ENCODE assay signal across 10 cellular contexts in genomic region chr1:93579891-93580290, GRCh38.
DNase-seq lines count a peak whose midpoint lies in the region; ATAC-seq and TF ChIP-seq lines count a peak whose summit lies in the region.
"Had no signal": no experiment of that assay in that cellular context is flagged by ENCODE, and none has a peak within 500 bp of the region (broad histone marks: within the 10 kb centered on the region; RNA-seq: fewer than 3 reads in every experiment).

No MANE protein-coding gene starts in this region.

- H3K4me1 Mint-ChIP-seq in MCF 10A (ENCODE audit: insufficient read depth, unreplicated experiment): peaks cover 16% of the 10 kb centered on the region

- H3K4me3 Mint-ChIP-seq in MCF 10A (ENCODE audit: unreplicated experiment): no peak overlapping the region

- intact Hi-C loops in HCT116 (cut with micrococcal nuclease) (no loop called here), MCF 10A (cut with micrococcal nuclease) (no loop called here)

- H3K9me3 Mint-ChIP-seq in MCF 10A (ENCODE audit: unreplicated experiment): no peaks in the 10 kb centered on the region

- H3K9me2 ChIP-seq in HCT116 (ENCODE audit: insufficient read depth): no peaks in the 10 kb centered on the region

- no TSS peak for BruUV-seq in HCT116 (replicated peaks; lab: Mats Ljungman, UMichigan)
- no TSS peak for BruUV-seq in MCF 10A (replicated peaks; lab: Mats Ljungman, UMichigan)

- no peak for TF ChIP-seq POLR2A in HCT116 (IDR thresholded peaks at IDR 0.05; ENCODE audit: borderline replicate concordance, extremely low read depth, insufficient read depth, insufficient read length)

- H3K79me2 ChIP-seq in HCT116 (ENCODE audit: insufficient read depth, low read length): peaks cover 19% of the 10 kb centered on the region; the same call in 1 of the 2 replicates

- TF ChIP-seq RAD21 in HCT116 (IDR thresholded peaks at IDR 0.05; ENCODE audit: low read depth): no peak

- H3K9ac ChIP-seq in HCT116 (ENCODE audit: low read length): no peak overlapping the region

- H3K27me3 ChIP-seq in HCT116 (ENCODE audit: insufficient read depth, low read length): no peaks in the 10 kb centered on the region

- H3K4me1 ChIP-seq in HCT116 (ENCODE audit: control insufficient read depth in 1 of 2, insufficient read depth in 2 of 2, low read length in 2 of 2): no peaks in the 10 kb centered on the region

- DNase-seq in HCT116 (ENCODE audit: low read depth, low spot score) (no peak), MCF 10A (ENCODE audit: unreplicated experiment) (peak; percentile 45), iris pigment epithelial cell (ENCODE audit: low read depth) (peak; percentile 95), smooth muscle cell of the brain vasculature (ENCODE audit: low read depth, low spot score) (peak; percentile 74), activated T-cell treated with anti-CD3 and anti-CD28 coated beads for 4 hours (no peak), NCI-H524 (lab: John Stamatoyannopoulos, UW) (no peak)
- no peak for DNase-seq in stimulated activated CD4-positive, alpha-beta T cell treated with anti-CD3 and anti-CD28 coated beads, Interleukin-12 subunit alpha, Interleukin-12 subunit beta, amount 100 ng/mL, for 4 hours
- no peak for DNase-seq in activated CD4-positive, alpha-beta T cell treated with anti-CD3 and anti-CD28 coated beads, Interleukin-2, amount 50 U/mL, for 48 hours
- DNase-seq: MM.1S, SW 1271 had no signal

- POLR2A ChIA-PET in HCT116 (lab: Charles Lee) (no interaction called here), MCF 10A (lab: Yijun Ruan, JAX) (interaction anchor here (0.8 to 2.6 kb wide), 5 partner anchors 11 to 225 kb away, joined by 3 to 11 read pairs (median 3); no protein-coding TSS in a partner anchor)

- no peak overlapping the region for H2AFZ ChIP-seq in HCT116 (ENCODE audit: low read depth, low read length, poor library complexity, severe bottlenecking)

- CTCF ChIA-PET in HCT116 (lab: Charles Lee): no interaction called here
- CTCF ChIA-PET in MCF 10A (lab: Yijun Ruan, JAX): interaction anchor here (1.2 to 1.7 kb wide), 3 partner anchors 38 to 265 kb away, joined by 3 to 5 read pairs (median 3); no protein-coding TSS in a partner anchor

- no peak overlapping the region for H3K4me3 ChIP-seq in HCT116 (replicated peaks in 1 of 2; ENCODE audit: low read depth in 1 of 2, low read length in 2 of 2)

- H3K4me2 ChIP-seq in HCT116 (ENCODE audit: low read length): no peak overlapping the region

- no peaks in the 10 kb centered on the region for H3K27me3 Mint-ChIP-seq in MCF 10A (ENCODE audit: insufficient read depth, unreplicated experiment)

- TF ChIP-seq CTCF in HCT116 (IDR thresholded peaks at IDR 0.05 in 2 of 3, conservative IDR thresholded peaks at IDR 0.05 in 1 of 3; ENCODE audit: borderline replicate concordance in 1 of 3, insufficient read depth in 1 of 3, low read depth in 2 of 3, low read length in 2 of 3) (no peak), MCF 10A (IDR thresholded peaks at IDR 0.05; ENCODE audit: unreplicated experiment) (no peak)

- no peak overlapping the region for H3K27ac ChIP-seq in HCT116 (ENCODE audit: low read depth, low read length)

- peaks cover 3 to 50% of the 10 kb centered on the region in 2 experiments; a peak in 2 of 4 replicates for H3K36me3 ChIP-seq in HCT116 (ENCODE audit: control insufficient read depth in 1 of 2, insufficient read depth in 2 of 2, low read length in 2 of 2)

- RAD21 ChIA-PET in HCT116 (lab: Charles Lee; ENCODE audit: low non-redundant PET in 1 of 2, low total read pairs in 2 of 2, uncharacterized antibody in 2 of 2, unreplicated experiment in 2 of 2): no interaction called here

- no peaks in the 10 kb centered on the region for H3K9me3 ChIP-seq in HCT116 (ENCODE audit: control insufficient read depth in 1 of 2, insufficient read depth in 1 of 2, low read depth in 1 of 2, low read length in 2 of 2)

- H4K20me1 ChIP-seq in HCT116 (ENCODE audit: insufficient read depth): no peaks in the 10 kb centered on the region

- peaks cover 86% of the 10 kb centered on the region for H3K36me3 Mint-ChIP-seq in MCF 10A (ENCODE audit: insufficient read depth, unreplicated experiment)

- no peak for ATAC-seq in HCT116

- peak overlapping the region; percentile 71 for H3K27ac Mint-ChIP-seq in MCF 10A (ENCODE audit: low read depth, unreplicated experiment)

TF ChIP-seq in HCT116, 20 proteins besides CTCF, POLR2A, EP300 and RAD21:
- TF ChIP-seq CBX3 (IDR thresholded peaks at IDR 0.05; ENCODE audit: low read depth): no peak
- 0 out of 2 replicates have a peak, but pooled peaks have one; percentile 12 for TF ChIP-seq JUND (IDR thresholded peaks at IDR 0.05)

Comparison
In these comparisons a context has a peak if more than half of its experiments do, and no peak if none do; other contexts are left out.
1. DNase-seq: peak in MCF 10A (single experiment), iris pigment epithelial cell (single experiment) and smooth muscle cell of the brain vasculature (single experiment); none in HCT116 (single experiment), activated T-cell treated with anti-CD3 and anti-CD28 coated beads for 4 hours (single experiment), NCI-H524 (0 of 2), stimulated activated CD4-positive, alpha-beta T cell treated with anti-CD3 and anti-CD28 coated beads, Interleukin-12 subunit alpha, Interleukin-12 subunit beta, amount 100 ng/mL, for 4 hours (single experiment) and activated CD4-positive, alpha-beta T cell treated with anti-CD3 and anti-CD28 coated beads, Interleukin-2, amount 50 U/mL, for 48 hours (0 of 2).